18 cellular contexts compared by ENCODE assay signal in genomic region chr2:44579837-44580230, GRCh38.
DNase-seq lines count a peak whose midpoint lies in the region; ATAC-seq, FAIRE-seq and TF ChIP-seq lines count a peak whose summit lies in the region.
"Had no signal": no experiment of that assay in that cellular context is flagged by ENCODE, and none has a peak within 500 bp of the region (broad histone marks: within the 10 kb centered on the region; RNA-seq: fewer than 3 reads in every experiment).

No MANE protein-coding gene starts in this region.

- H3K4me3 Mint-ChIP-seq in natural killer cell treated with Interleukin-12 subunit alpha and Interleukin-12 subunit beta and Interleukin-15 and Interleukin-18, amount 100 ng/mL, for 72 hours: peak overlapping the region; percentile 37
- H3K4me3 Mint-ChIP-seq in natural killer cell: no peak overlapping the region
- H3K4me3 Mint-ChIP-seq in activated T-helper 1 cell treated with anti-CD3 and anti-CD28 coated beads, Interleukin-12 subunit alpha, Interleukin-12 subunit beta, Interleukin-2, Interleukin-4 antibody, amounts not matched to agents 30 ng/mL and 10 ng/mL and 1 ng/mL, durations not matched to agents 14 hours and 24 hours and 36 hours: no peak overlapping the region
- H3K4me3 Mint-ChIP-seq: B cell; CD4-positive, alpha-beta memory T cell; GM23338 had no signal

- no peaks in the 10 kb centered on the region for H4K20me1 ChIP-seq in keratinocyte (ENCODE audit: control insufficient read depth, extremely low read depth, insufficient read depth, low read length)

- no peaks in the 10 kb centered on the region for H3K9me3 Mint-ChIP-seq in natural killer cell treated with Interleukin-12 subunit alpha and Interleukin-12 subunit beta and Interleukin-15 and Interleukin-18, amount 100 ng/mL, for 72 hours
- no peaks in the 10 kb centered on the region for H3K9me3 Mint-ChIP-seq in natural killer cell
- no peaks in the 10 kb centered on the region for H3K9me3 Mint-ChIP-seq in activated T-helper 1 cell treated with anti-CD3 and anti-CD28 coated beads, Interleukin-12 subunit alpha, Interleukin-12 subunit beta, Interleukin-2, Interleukin-4 antibody, amounts not matched to agents 30 ng/mL and 10 ng/mL and 1 ng/mL, durations not matched to agents 14 hours and 24 hours and 36 hours
- H3K9me3 Mint-ChIP-seq: CD4-positive, alpha-beta memory T cell; GM23338 had no signal

- H3K4me2 ChIP-seq in keratinocyte (ENCODE audit: control insufficient read depth, extremely low read depth, insufficient read depth, low read depth, low read length): peak overlapping the region; percentile 42
- H3K4me2 ChIP-seq: GM23338 had no signal

- H2AFZ ChIP-seq in keratinocyte (ENCODE audit: control insufficient read depth, low read length): no peak overlapping the region
- H2AFZ ChIP-seq: GM23338 had no signal

- no peaks in the 10 kb centered on the region for H3K36me3 Mint-ChIP-seq in natural killer cell treated with Interleukin-12 subunit alpha and Interleukin-12 subunit beta and Interleukin-15 and Interleukin-18, amount 100 ng/mL, for 72 hours
- H3K36me3 Mint-ChIP-seq in natural killer cell: no peaks in the 10 kb centered on the region
- H3K36me3 Mint-ChIP-seq in activated T-helper 1 cell treated with anti-CD3 and anti-CD28 coated beads, Interleukin-12 subunit alpha, Interleukin-12 subunit beta, Interleukin-2, Interleukin-4 antibody, amounts not matched to agents 30 ng/mL and 10 ng/mL and 1 ng/mL, durations not matched to agents 14 hours and 24 hours and 36 hours (ENCODE audit: low read depth): no peaks in the 10 kb centered on the region
- H3K36me3 Mint-ChIP-seq: CD4-positive, alpha-beta memory T cell had no signal

- H3K9me3 ChIP-seq in keratinocyte (ENCODE audit: control insufficient read depth, low read depth, low read length): no peaks in the 10 kb centered on the region

- H3K4me1 ChIP-seq in keratinocyte (ENCODE audit: control insufficient read depth, extremely low read depth, insufficient read depth, low read length): peaks cover 35% of the 10 kb centered on the region

- no peak for FAIRE-seq in keratinocyte (lab: Jason Lieb, UNC)
- FAIRE-seq: D721Med, G401.6 had no signal

- no peak overlapping the region for H3K9ac ChIP-seq in keratinocyte (ENCODE audit: control insufficient read depth, extremely low read depth, insufficient read depth, low read length)

- H3K9me1 ChIP-seq in keratinocyte (ENCODE audit: control insufficient read depth, extremely low read depth, insufficient read depth, low read length): no peaks in the 10 kb centered on the region

- no peak for DNase-seq in natural killer cell treated with Interleukin-12 subunit alpha and Interleukin-12 subunit beta and Interleukin-15 and Interleukin-18, amount 100 ng/mL, for 72 hours (ENCODE audit: low spot score)
- no peak for DNase-seq in natural killer cell
- DNase-seq in activated T-helper 1 cell treated with anti-CD3 and anti-CD28 coated beads, Interleukin-12 subunit alpha, Interleukin-12 subunit beta, Interleukin-2, Interleukin-4 antibody, amounts not matched to agents 30 ng/mL and 10 ng/mL and 1 ng/mL, durations not matched to agents 14 hours and 24 hours and 36 hours (ENCODE audit: low spot score): no peak
- no peak for DNase-seq in keratinocyte (ENCODE audit: low read depth, low spot score)
- no peak for DNase-seq in stimulated activated CD4-positive, alpha-beta T cell treated with anti-CD3 and anti-CD28 coated beads, Interleukin-12 subunit alpha, Interleukin-12 subunit beta, amount 100 ng/mL, for 4 hours
- DNase-seq in brain microvascular endothelial cell: no peak
- no peak for DNase-seq in AG08396 (ENCODE audit: low spot score)
- DNase-seq: CD4-positive, alpha-beta memory T cell; DMS79 treated with DMSO at 0.1 percent for 48 hours; NCI-H1092; NCI-H2107; NCI-H345; SHP77 had no signal

- H3K4me1 Mint-ChIP-seq in natural killer cell treated with Interleukin-12 subunit alpha and Interleukin-12 subunit beta and Interleukin-15 and Interleukin-18, amount 100 ng/mL, for 72 hours (ENCODE audit: low read depth in 2 of 2): peaks cover 22 to 33% of the 10 kb centered on the region in 2 donors
- peaks cover 5 to 22% of the 10 kb centered on the region in 2 donors for H3K4me1 Mint-ChIP-seq in natural killer cell
- H3K4me1 Mint-ChIP-seq in activated T-helper 1 cell treated with anti-CD3 and anti-CD28 coated beads, Interleukin-12 subunit alpha, Interleukin-12 subunit beta, Interleukin-2, Interleukin-4 antibody, amounts not matched to agents 30 ng/mL and 10 ng/mL and 1 ng/mL, durations not matched to agents 14 hours and 24 hours and 36 hours (ENCODE audit: low read depth): peaks cover 29% of the 10 kb centered on the region

- no peaks in the 10 kb centered on the region for H3K79me2 ChIP-seq in keratinocyte (ENCODE audit: control insufficient read depth, insufficient read depth, low read length)

- H3K27me3 Mint-ChIP-seq in natural killer cell treated with Interleukin-12 subunit alpha and Interleukin-12 subunit beta and Interleukin-15 and Interleukin-18, amount 100 ng/mL, for 72 hours: no peaks in the 10 kb centered on the region
- H3K27me3 Mint-ChIP-seq in natural killer cell (ENCODE audit: low read depth in 2 of 2): no peaks in the 10 kb centered on the region
- H3K27me3 Mint-ChIP-seq in activated T-helper 1 cell treated with anti-CD3 and anti-CD28 coated beads, Interleukin-12 subunit alpha, Interleukin-12 subunit beta, Interleukin-2, Interleukin-4 antibody, amounts not matched to agents 30 ng/mL and 10 ng/mL and 1 ng/mL, durations not matched to agents 14 hours and 24 hours and 36 hours (ENCODE audit: insufficient read depth): no peaks in the 10 kb centered on the region
- H3K27me3 Mint-ChIP-seq: B cell; CD4-positive, alpha-beta memory T cell had no signal

- H3K27me3 ChIP-seq in keratinocyte (ENCODE audit: control insufficient read depth, extremely low read depth, insufficient read depth, low read length) (no peaks in the 10 kb centered on the region), brain microvascular endothelial cell (replicated peaks) (no peaks in the 10 kb centered on the region)

- no peak for TF ChIP-seq CTCF in natural killer cell (IDR thresholded peaks at IDR 0.05)
- TF ChIP-seq CTCF in keratinocyte (optimal IDR thresholded peaks at IDR 0.05 in 1 of 3, IDR thresholded peaks at IDR 0.05 in 1 of 3, conservative IDR thresholded peaks at IDR 0.05 in 1 of 3; ENCODE audit: extremely low read depth in 1 of 3, insufficient read depth in 2 of 3, low read length in 3 of 3): no peak
- TF ChIP-seq CTCF in brain microvascular endothelial cell (IDR thresholded peaks at IDR 0.05; ENCODE audit: low read depth, low read length, missing control alignments): no peak

- no peak for ATAC-seq in natural killer cell treated with Interleukin-12 subunit alpha and Interleukin-12 subunit beta and Interleukin-15 and Interleukin-18, amount 100 ng/mL, for 72 hours
- ATAC-seq in natural killer cell: no peak
- ATAC-seq: GM23338 had no signal

- H3K4me3 ChIP-seq in keratinocyte (ENCODE audit: control insufficient read depth in 2 of 3, extremely low read depth in 1 of 3, insufficient read depth in 2 of 3, low read depth in 1 of 3, low read length in 3 of 3): no peak overlapping the region
- H3K4me3 ChIP-seq in brain microvascular endothelial cell (ENCODE audit: low read depth, low read length): no peak overlapping the region
- H3K4me3 ChIP-seq: GM23338 had no signal

- in situ Hi-C loops in brain microvascular endothelial cell (cut with HindIII; ENCODE audit: low pct_ligation_motif_present, low sequenced_read_pairs): no loop called here

- H3K27ac ChIP-seq in keratinocyte (ENCODE audit: control insufficient read depth, insufficient read depth, low read length) (no peak overlapping the region), brain microvascular endothelial cell (no peak overlapping the region)
- H3K27ac ChIP-seq: HL-60 had no signal

- intact Hi-C loops in natural killer cell (cut with micrococcal nuclease): no loop called here
- intact Hi-C loops in activated T-helper 1 cell treated with anti-CD3 and anti-CD28 coated beads, Interleukin-12 subunit alpha, Interleukin-12 subunit beta, Interleukin-2, Interleukin-4 antibody, amounts not matched to agents 30 ng/mL and 10 ng/mL and 1 ng/mL, durations not matched to agents 14 hours and 24 hours and 36 hours (cut with micrococcal nuclease): loop anchor here (2.0 to 5.0 kb wide), 4 partner anchors 37 to 917 kb away; no protein-coding TSS in a partner anchor

- H3K36me3 ChIP-seq in keratinocyte (ENCODE audit: control insufficient read depth in 2 of 2, extremely low read depth in 1 of 2, insufficient read depth in 2 of 2, low read length in 2 of 2) (no peaks in the 10 kb centered on the region), brain microvascular endothelial cell (replicated peaks) (no peaks in the 10 kb centered on the region)

- dilution Hi-C loops in keratinocyte (cut with MboI; ENCODE audit: extremely low pct_ligation_motif_present, low sequenced_read_pairs): no loop called here

- peak overlapping the region; percentile 70 to 72 for H3K27ac Mint-ChIP-seq in natural killer cell treated with Interleukin-12 subunit alpha and Interleukin-12 subunit beta and Interleukin-15 and Interleukin-18, amount 100 ng/mL, for 72 hours
- H3K27ac Mint-ChIP-seq in natural killer cell: no peak overlapping the region
- peak overlapping the region; percentile 55 for H3K27ac Mint-ChIP-seq in activated T-helper 1 cell treated with anti-CD3 and anti-CD28 coated beads, Interleukin-12 subunit alpha, Interleukin-12 subunit beta, Interleukin-2, Interleukin-4 antibody, amounts not matched to agents 30 ng/mL and 10 ng/mL and 1 ng/mL, durations not matched to agents 14 hours and 24 hours and 36 hours
- H3K27ac Mint-ChIP-seq: B cell; CD4-positive, alpha-beta memory T cell; GM23338 had no signal

Comparison
In these comparisons a context has a peak if more than half of its experiments do, and no peak if none do; other contexts are left out.
1. H3K27ac Mint-ChIP-seq: peak in natural killer cell treated with Interleukin-12 subunit alpha and Interleukin-12 subunit beta and Interleukin-15 and Interleukin-18, amount 100 ng/mL, for 72 hours (2 of 2) and activated T-helper 1 cell treated with anti-CD3 and anti-CD28 coated beads, Interleukin-12 subunit alpha, Interleukin-12 subunit beta, Interleukin-2, Interleukin-4 antibody, amounts not matched to agents 30 ng/mL and 10 ng/mL and 1 ng/mL, durations not matched to agents 14 hours and 24 hours and 36 hours (single experiment); none in natural killer cell (0 of 2).